11 cellular contexts compared by ENCODE assay signal in genomic region chr17:48056879-48057278, GRCh38. TPM values are rescaled to one million over a fixed set of nuclear protein-coding genes. Genes with fewer than 3 reads are reported as not detected.
DNase-seq lines count a peak whose midpoint lies in the region; ATAC-seq, FAIRE-seq and TF ChIP-seq lines count a peak whose summit lies in the region.
"Had no signal": no experiment of that assay in that cellular context is flagged by ENCODE, and none has a peak within 500 bp of the region (broad histone marks: within the 10 kb centered on the region; RNA-seq: fewer than 3 reads in every experiment).

No MANE protein-coding gene starts in this region.

- no peaks in the 10 kb centered on the region for H3K9me3 ChIP-seq in AG04450 (ENCODE audit: control insufficient read depth, insufficient read depth, low read length)
- no peaks in the 10 kb centered on the region for H3K9me3 ChIP-seq in GM23248 (ENCODE audit: low read depth)
- H3K9me3 ChIP-seq in keratinocyte (ENCODE audit: control insufficient read depth, low read depth, low read length) = no peaks in the 10 kb centered on the region
- H3K9me3 ChIP-seq: right atrium auricular region had no signal

- H3K4me1 Mint-ChIP-seq in activated CD4-positive, alpha-beta memory T cell treated with anti-CD3 and anti-CD28 coated beads, Interleukin-2, amount 10 ng/mL, durations not matched to agents 7 days and 5 days = peaks cover 42% of the 10 kb centered on the region

- H3K9ac ChIP-seq in GM23248 (no peak overlapping the region), keratinocyte (ENCODE audit: control insufficient read depth, extremely low read depth, insufficient read depth, low read length) (peak overlapping the region; percentile 77)

- H3K9me3 Mint-ChIP-seq in activated CD4-positive, alpha-beta memory T cell treated with anti-CD3 and anti-CD28 coated beads, Interleukin-2, amount 10 ng/mL, durations not matched to agents 7 days and 5 days = no peaks in the 10 kb centered on the region

- no peak overlapping the region for H3K4me3 Mint-ChIP-seq in activated CD4-positive, alpha-beta memory T cell treated with anti-CD3 and anti-CD28 coated beads, Interleukin-2, amount 10 ng/mL, durations not matched to agents 7 days and 5 days

- WGBS in GM23248 (ENCODE audit: low coverage in 1 of 2, low lambda C conversion rate in 2 of 2, missing lambda C conversion rate in 2 of 2), 2 experiments = 57 to 77% methylated on average over 2 of the region's 2 CpGs

- H3K4me1 ChIP-seq in GM23248 (ENCODE audit: insufficient read depth) (peaks cover 45% of the 10 kb centered on the region), keratinocyte (ENCODE audit: control insufficient read depth, extremely low read depth, insufficient read depth, low read length) (peaks cover 42% of the 10 kb centered on the region)

- dilution Hi-C loops in keratinocyte (cut with MboI; ENCODE audit: extremely low pct_ligation_motif_present, low sequenced_read_pairs) = no loop called here

- H4K20me1 ChIP-seq in GM23248 (ENCODE audit: insufficient read depth) = no peaks in the 10 kb centered on the region
- peaks cover 18% of the 10 kb centered on the region for H4K20me1 ChIP-seq in keratinocyte (ENCODE audit: control insufficient read depth, extremely low read depth, insufficient read depth, low read length)

- CTCF ChIA-PET in AG04450 (lab: Charles Lee) = interaction anchor here (1.1 to 2.5 kb wide), 3 partner anchors 10 to 32 kb away, joined by 3 to 10 read pairs (median 6); no protein-coding TSS in a partner anchor
- CTCF ChIA-PET in activated CD4-positive, alpha-beta memory T cell treated with anti-CD3 and anti-CD28 coated beads, Interleukin-2, amount 10 ng/mL, durations not matched to agents 7 days and 5 days (lab: Charles Lee) = interaction anchor here (1.5 to 2.0 kb wide), 2 partner anchors 23 to 32 kb away, joined by 3 to 6 read pairs; no protein-coding TSS in a partner anchor

- no peak for DNase-seq in AG04450 (ENCODE audit: low read depth, low spot score)
- DNase-seq in GM23248 = no peak
- DNase-seq in activated CD4-positive, alpha-beta memory T cell treated with anti-CD3 and anti-CD28 coated beads, Interleukin-2, amount 10 ng/mL, durations not matched to agents 7 days and 5 days = no peak
- DNase-seq in keratinocyte (ENCODE audit: low read depth, low spot score) = no peak
- DNase-seq in dedifferentiated amniotic fluid mesenchymal stem cell (ENCODE audit: extremely low spot score) = no peak
- no peak for DNase-seq in GM19240 (ENCODE audit: insufficient read length, low spot score)
- DNase-seq in HT-29 (ENCODE audit: low spot score) = no peak
- DNase-seq: activated CD4-positive, alpha-beta T cell treated with anti-CD3 and anti-CD28 coated beads, Interleukin-2, amount 50 U/mL, for 48 hours; KG1 had no signal

- POLR2A ChIA-PET in AG04450 (lab: Yijun Ruan, JAX) = no interaction called here
- POLR2A ChIA-PET in activated CD4-positive, alpha-beta memory T cell treated with anti-CD3 and anti-CD28 coated beads, Interleukin-2, amount 10 ng/mL, durations not matched to agents 7 days and 5 days (lab: Charles Lee) = interaction anchor here (1.5 to 2.4 kb wide), 3 partner anchors 8 to 13 kb away, joined by 4 to 17 read pairs (median 16); partner anchors contain the start of gene NFE2L1

- H3K9me2 ChIP-seq in GM23248 (ENCODE audit: insufficient read depth) = no peaks in the 10 kb centered on the region

- H3K27me3 ChIP-seq in AG04450 (ENCODE audit: control insufficient read depth, insufficient read depth, low read length) (no peaks in the 10 kb centered on the region), GM23248 (replicated peaks; ENCODE audit: insufficient read depth) (no peaks in the 10 kb centered on the region), keratinocyte (ENCODE audit: control insufficient read depth, extremely low read depth, insufficient read depth, low read length) (no peaks in the 10 kb centered on the region)
- H3K27me3 ChIP-seq: right atrium auricular region had no signal

- TF ChIP-seq CTCF in AG04450 (IDR thresholded peaks at IDR 0.05; ENCODE audit: low read depth, low read length) = no peak
- no peak for TF ChIP-seq CTCF in keratinocyte (optimal IDR thresholded peaks at IDR 0.05 in 1 of 3, IDR thresholded peaks at IDR 0.05 in 1 of 3, conservative IDR thresholded peaks at IDR 0.05 in 1 of 3; ENCODE audit: extremely low read depth in 1 of 3, insufficient read depth in 2 of 3, low read length in 3 of 3)

- H2AFZ ChIP-seq in GM23248 = no peak overlapping the region
- H2AFZ ChIP-seq in keratinocyte (ENCODE audit: control insufficient read depth, low read length) = no peak overlapping the region

- peaks cover 83% of the 10 kb centered on the region for H3K36me3 Mint-ChIP-seq in activated CD4-positive, alpha-beta memory T cell treated with anti-CD3 and anti-CD28 coated beads, Interleukin-2, amount 10 ng/mL, durations not matched to agents 7 days and 5 days (ENCODE audit: low read depth)

- H3K27ac ChIP-seq in AG04450 (ENCODE audit: low read depth, low read length) = peak overlapping the region; percentile 83
- H3K27ac ChIP-seq in GM23248 = peak overlapping the region; percentile 91
- H3K27ac ChIP-seq in keratinocyte (ENCODE audit: control insufficient read depth, insufficient read depth, low read length) = peak overlapping the region; percentile 93

- ATAC-seq in HG02571 (IDR thresholded peaks at IDR 0.05; ENCODE audit: unreplicated experiment) = no peak

- in situ Hi-C loops in GM23248 (cut with MboI) = no loop called here

- H3K27ac Mint-ChIP-seq in activated CD4-positive, alpha-beta memory T cell treated with anti-CD3 and anti-CD28 coated beads, Interleukin-2, amount 10 ng/mL, durations not matched to agents 7 days and 5 days = peak overlapping the region; percentile 80

- H3K79me2 ChIP-seq in GM23248 (ENCODE audit: insufficient read depth) (peaks cover 71% of the 10 kb centered on the region), keratinocyte (ENCODE audit: control insufficient read depth, insufficient read depth, low read length) (peaks cover 71% of the 10 kb centered on the region)

- H3K9me1 ChIP-seq in keratinocyte (ENCODE audit: control insufficient read depth, extremely low read depth, insufficient read depth, low read length) = peaks cover 2% of the 10 kb centered on the region

- no peak for FAIRE-seq in keratinocyte (lab: Jason Lieb, UNC)

- no peaks in the 10 kb centered on the region for H3K27me3 Mint-ChIP-seq in activated CD4-positive, alpha-beta memory T cell treated with anti-CD3 and anti-CD28 coated beads, Interleukin-2, amount 10 ng/mL, durations not matched to agents 7 days and 5 days

- H3F3A ChIP-seq in GM23248 (ENCODE audit: insufficient read depth) = peaks cover 26% of the 10 kb centered on the region

- H3K4me2 ChIP-seq in GM23248 (ENCODE audit: unreplicated experiment) (no peak overlapping the region), keratinocyte (ENCODE audit: control insufficient read depth, extremely low read depth, insufficient read depth, low read depth, low read length) (no peak overlapping the region)

- peaks cover 17% of the 10 kb centered on the region; the same call in 1 of the 2 replicates for H3K36me3 ChIP-seq in GM23248 (ENCODE audit: low read depth)
- peaks cover 50 to 71% of the 10 kb centered on the region in 2 experiments for H3K36me3 ChIP-seq in keratinocyte (ENCODE audit: control insufficient read depth in 2 of 2, extremely low read depth in 1 of 2, insufficient read depth in 2 of 2, low read length in 2 of 2)

- H3K4me3 ChIP-seq in AG04450 (ENCODE audit: low read depth, low read length) (no peak overlapping the region), GM23248 (no peak overlapping the region), keratinocyte (ENCODE audit: control insufficient read depth in 2 of 3, extremely low read depth in 1 of 3, insufficient read depth in 2 of 3, low read depth in 1 of 3, low read length in 3 of 3) (no peak overlapping the region)
- H3K4me3 ChIP-seq: right atrium auricular region had no signal

RNA-seq across cellular contexts. Expression of gene NFE2L1, which starts 8.7 kb away (rescaled TPM):
- 237 and 251 TPM in 2 replicates for polyA plus RNA-seq in AG04450 (2011; rRNA removed)
- 179 and 186 TPM in 2 replicates for polyA minus RNA-seq in AG04450 (2011; rRNA and poly(A)+ RNA removed)
- 65.6 and 66.4 TPM in 2 replicates for total RNA-seq in GM23248 (2014; rRNA removed; shearing (Covaris generic))
- 28.0 and 31.4 TPM in 2 replicates for polyA plus RNA-seq in GM23248 (2016; fragmentation: Nextera tagmentation; extraction: Ambion mirVana)
- total RNA-seq in activated CD4-positive, alpha-beta memory T cell treated with anti-CD3 and anti-CD28 coated beads, Interleukin-2, amount 10 ng/mL, durations not matched to agents 7 days and 5 days = 10 to 100 TPM; 69.4 to 70.2 TPM
- polyA plus RNA-seq in keratinocyte = 169 to 284 TPM (median 208 TPM) in 3 replicates
- polyA plus RNA-seq in keratinocyte (2011; ENCODE audit: low read depth) = 179 TPM
- polyA plus RNA-seq in keratinocyte (2011; cell fraction: cytosol; rRNA removed) = 112 TPM in 2 replicates
- polyA plus RNA-seq in keratinocyte (2011; cell fraction: nucleus; rRNA removed) = 514 and 591 TPM in 2 replicates
- 152 and 178 TPM in 2 replicates for polyA plus RNA-seq in keratinocyte (2012; ENCODE audit: low replicate concordance)
- 167 to 352 TPM (median 217 TPM) in 3 replicates for polyA minus RNA-seq in keratinocyte
- polyA minus RNA-seq in keratinocyte (2011; cell fraction: cytosol; rRNA and poly(A)+ RNA removed) = 115 TPM
- 374 and 414 TPM in 2 replicates for polyA minus RNA-seq in keratinocyte (2011; cell fraction: nucleus; rRNA and poly(A)+ RNA removed)
- total RNA-seq in HT-29 (2014; rRNA removed; shearing (Covaris generic)) = 38.1 and 39.5 TPM in 2 replicates

RNA-seq across cellular contexts. Expression of gene COPZ2, which starts 19.3 kb away (rescaled TPM):
- 107 and 122 TPM in 2 replicates for polyA plus RNA-seq in AG04450 (2011; rRNA removed)
- polyA minus RNA-seq in AG04450 (2011; rRNA and poly(A)+ RNA removed) = 76.3 and 92.6 TPM in 2 replicates
- 148 and 179 TPM in 2 replicates for total RNA-seq in GM23248 (2014; rRNA removed; shearing (Covaris generic))
- 399 and 401 TPM in 2 replicates for polyA plus RNA-seq in GM23248 (2016; fragmentation: Nextera tagmentation; extraction: Ambion mirVana)
- total RNA-seq in activated CD4-positive, alpha-beta memory T cell treated with anti-CD3 and anti-CD28 coated beads, Interleukin-2, amount 10 ng/mL, durations not matched to agents 7 days and 5 days = 10 to 100 TPM in 1 of 2 experiments, 1 to 10 TPM in 1; 7.4 to 11.5 TPM
- polyA plus RNA-seq in keratinocyte = 11.1 to 18.0 TPM (median 12.5 TPM) in 3 replicates
- 13.4 TPM for polyA plus RNA-seq in keratinocyte (2011; ENCODE audit: low read depth)
- polyA plus RNA-seq in keratinocyte (2011; cell fraction: cytosol; rRNA removed) = 19.8 and 23.7 TPM in 2 replicates
- 14.8 and 16.3 TPM in 2 replicates for polyA plus RNA-seq in keratinocyte (2011; cell fraction: nucleus; rRNA removed)
- polyA plus RNA-seq in keratinocyte (2012; ENCODE audit: low replicate concordance) = 16.5 and 17.2 TPM in 2 replicates
- polyA minus RNA-seq in keratinocyte = 7.2 to 11.6 TPM (median 9.0 TPM) in 3 replicates
- 13.8 TPM for polyA minus RNA-seq in keratinocyte (2011; cell fraction: cytosol; rRNA and poly(A)+ RNA removed)
- 3.0 and 7.2 TPM in 2 replicates for polyA minus RNA-seq in keratinocyte (2011; cell fraction: nucleus; rRNA and poly(A)+ RNA removed)
- 0.89 and 4.2 TPM in 2 replicates for total RNA-seq in HT-29 (2014; rRNA removed; shearing (Covaris generic))

RNA-seq across cellular contexts. Expression of gene CBX1, which starts 44.4 kb away (rescaled TPM):
- polyA plus RNA-seq in AG04450 (2011; rRNA removed) = 57.2 and 68.2 TPM in 2 replicates
- 13.7 and 27.0 TPM in 2 replicates for polyA minus RNA-seq in AG04450 (2011; rRNA and poly(A)+ RNA removed)
- 53.6 and 67.7 TPM in 2 replicates for total RNA-seq in GM23248 (2014; rRNA removed; shearing (Covaris generic))
- 36.8 and 40.0 TPM in 2 replicates for polyA plus RNA-seq in GM23248 (2016; fragmentation: Nextera tagmentation; extraction: Ambion mirVana)
- total RNA-seq in activated CD4-positive, alpha-beta memory T cell treated with anti-CD3 and anti-CD28 coated beads, Interleukin-2, amount 10 ng/mL, durations not matched to agents 7 days and 5 days = 10 to 100 TPM; 48.3 to 50.8 TPM
- 20.7 to 49.4 TPM (median 42.3 TPM) in 3 replicates for polyA plus RNA-seq in keratinocyte
- polyA plus RNA-seq in keratinocyte (2011; ENCODE audit: low read depth) = 23.4 TPM
- 40.7 and 53.0 TPM in 2 replicates for polyA plus RNA-seq in keratinocyte (2011; cell fraction: cytosol; rRNA removed)
- 25.2 and 26.8 TPM in 2 replicates for polyA plus RNA-seq in keratinocyte (2011; cell fraction: nucleus; rRNA removed)
- 44.3 and 74.9 TPM in 2 replicates for polyA plus RNA-seq in keratinocyte (2012; ENCODE audit: low replicate concordance)
- 5.7 to 20.2 TPM (median 7.7 TPM) in 3 replicates for polyA minus RNA-seq in keratinocyte
- polyA minus RNA-seq in keratinocyte (2011; cell fraction: cytosol; rRNA and poly(A)+ RNA removed) = 20.0 TPM
- polyA minus RNA-seq in keratinocyte (2011; cell fraction: nucleus; rRNA and poly(A)+ RNA removed) = 7.0 and 9.9 TPM in 2 replicates
- total RNA-seq in HT-29 (2014; rRNA removed; shearing (Covaris generic)) = 33.8 and 39.5 TPM in 2 replicates

RNA-seq across cellular contexts. Expression of gene SNX11, which starts 50.7 kb away (rescaled TPM):
- 16.0 and 17.2 TPM in 2 replicates for polyA plus RNA-seq in AG04450 (2011; rRNA removed)
- 14.2 and 22.0 TPM in 2 replicates for polyA minus RNA-seq in AG04450 (2011; rRNA and poly(A)+ RNA removed)
- total RNA-seq in GM23248 (2014; rRNA removed; shearing (Covaris generic)) = 10.5 and 14.7 TPM in 2 replicates
- 17.5 and 18.0 TPM in 2 replicates for polyA plus RNA-seq in GM23248 (2016; fragmentation: Nextera tagmentation; extraction: Ambion mirVana)
- 10 to 100 TPM; 22.6 to 22.8 TPM for total RNA-seq in activated CD4-positive, alpha-beta memory T cell treated with anti-CD3 and anti-CD28 coated beads, Interleukin-2, amount 10 ng/mL, durations not matched to agents 7 days and 5 days
- 20.8 to 23.9 TPM (median 21.0 TPM) in 3 replicates for polyA plus RNA-seq in keratinocyte
- polyA plus RNA-seq in keratinocyte (2011; ENCODE audit: low read depth) = 3.6 TPM
- 16.1 and 19.0 TPM in 2 replicates for polyA plus RNA-seq in keratinocyte (2011; cell fraction: cytosol; rRNA removed)
- polyA plus RNA-seq in keratinocyte (2011; cell fraction: nucleus; rRNA removed) = 20.9 and 21.5 TPM in 2 replicates
- 16.2 and 19.5 TPM in 2 replicates for polyA plus RNA-seq in keratinocyte (2012; ENCODE audit: low replicate concordance)
- 14.6 to 23.8 TPM (median 16.5 TPM) in 3 replicates for polyA minus RNA-seq in keratinocyte
- polyA minus RNA-seq in keratinocyte (2011; cell fraction: cytosol; rRNA and poly(A)+ RNA removed) = 12.7 TPM
- 8.5 and 13.4 TPM in 2 replicates for polyA minus RNA-seq in keratinocyte (2011; cell fraction: nucleus; rRNA and poly(A)+ RNA removed)
- total RNA-seq in HT-29 (2014; rRNA removed; shearing (Covaris generic)) = 15.7 and 16.4 TPM in 2 replicates

Comparison
In these comparisons a context has a peak if more than half of its experiments do, and no peak if none do; other contexts are left out.
1. RNA of gene COPZ2, which starts 19.3 kb away (total RNA-seq): 148 to 179 TPM in GM23248; 7.4 to 11.5 TPM in activated CD4-positive, alpha-beta memory T cell treated with anti-CD3 and anti-CD28 coated beads, Interleukin-2, amount 10 ng/mL, durations not matched to agents 7 days and 5 days and 0.89 to 4.2 TPM in HT-29; every median in the first group is over 10 times any median in the second.
2. Peak in every context shown above with its lines, with median percentiles within 50 percentile points of each other: H3K27ac ChIP-seq.